ENCODE assay signal across 8 cellular contexts in genomic region chr1:218304281-218305039, GRCh38. TPM values are rescaled to one million over a fixed set of nuclear protein-coding genes. Genes with fewer than 3 reads are reported as not detected.
DNase-seq lines count a peak whose midpoint lies in the region; ATAC-seq and TF ChIP-seq lines count a peak whose summit lies in the region.

No MANE protein-coding gene starts in this region.

- POLR2A ChIA-PET in GM10248 (lab: Yijun Ruan, JAX), result no interaction called here

- no peak overlapping the region for H3K4me3 Mint-ChIP-seq in activated naive CD4-positive, alpha-beta T cell treated with anti-CD3 and anti-CD28 coated beads, Interleukin-2, amount 10 ng/mL, durations not matched to agents 7 days and 5 days
- H3K4me3 Mint-ChIP-seq in endothelial cell (ENCODE audit: unreplicated experiment), result no peak overlapping the region

- H3K27me3 Mint-ChIP-seq in activated naive CD4-positive, alpha-beta T cell treated with anti-CD3 and anti-CD28 coated beads, Interleukin-2, amount 10 ng/mL, durations not matched to agents 7 days and 5 days, result no peaks in the 10 kb centered on the region
- H3K27me3 Mint-ChIP-seq in endothelial cell (ENCODE audit: unreplicated experiment), result no peaks in the 10 kb centered on the region

- peaks cover 13% of the 10 kb centered on the region for H3K36me3 Mint-ChIP-seq in activated naive CD4-positive, alpha-beta T cell treated with anti-CD3 and anti-CD28 coated beads, Interleukin-2, amount 10 ng/mL, durations not matched to agents 7 days and 5 days
- no peaks in the 10 kb centered on the region for H3K36me3 Mint-ChIP-seq in endothelial cell (ENCODE audit: low read depth, unreplicated experiment)

- H3K27ac ChIP-seq in foreskin keratinocyte, result no peak overlapping the region

- no peaks in the 10 kb centered on the region for H3K9me3 Mint-ChIP-seq in activated naive CD4-positive, alpha-beta T cell treated with anti-CD3 and anti-CD28 coated beads, Interleukin-2, amount 10 ng/mL, durations not matched to agents 7 days and 5 days
- H3K9me3 Mint-ChIP-seq in endothelial cell (ENCODE audit: unreplicated experiment), result no peaks in the 10 kb centered on the region

- CTCF ChIA-PET in GM10248 (lab: Yijun Ruan, JAX), result interaction anchor here (1.0 to 1.7 kb wide), 4 partner anchors 8 to 19 kb away, joined by 3 to 5 read pairs (median 4); partner anchors contain the start of gene RRP15
- CTCF ChIA-PET in activated naive CD4-positive, alpha-beta T cell treated with anti-CD3 and anti-CD28 coated beads, Interleukin-2, amount 10 ng/mL, durations not matched to agents 7 days and 5 days (lab: Charles Lee), result no interaction called here

- peak; percentile 57 for ATAC-seq in HG02970 (IDR thresholded peaks at IDR 0.05; ENCODE audit: low FRiP score, unreplicated experiment)
- peak; percentile 56 for ATAC-seq in foreskin keratinocyte

- peaks cover 5% of the 10 kb centered on the region for H3K4me1 Mint-ChIP-seq in activated naive CD4-positive, alpha-beta T cell treated with anti-CD3 and anti-CD28 coated beads, Interleukin-2, amount 10 ng/mL, durations not matched to agents 7 days and 5 days
- no peaks in the 10 kb centered on the region for H3K4me1 Mint-ChIP-seq in endothelial cell (ENCODE audit: unreplicated experiment)

- TF ChIP-seq CTCF in foreskin keratinocyte (conservative IDR thresholded peaks at IDR 0.05) (no peak), GM10248 (IDR thresholded peaks at IDR 0.05; ENCODE audit: control extremely low read depth, extremely low read depth, low read depth, missing control alignments) (no peak), endothelial cell (IDR thresholded peaks at IDR 0.05; ENCODE audit: unreplicated experiment) (no peak)

- DNase-seq in DMS79 (lab: John Stamatoyannopoulos, UW), result peak; percentile 85
- peak; percentile 92 for DNase-seq in NCI-H2227 (lab: John Stamatoyannopoulos, UW; ENCODE audit: unreplicated experiment)
- peak in 1 of 2 donors; percentile 15 for DNase-seq in foreskin keratinocyte
- DNase-seq in GM10248 (ENCODE audit: extremely low spot score), result no peak
- no peak for DNase-seq in activated naive CD4-positive, alpha-beta T cell treated with anti-CD3 and anti-CD28 coated beads, Interleukin-2, amount 10 ng/mL, durations not matched to agents 7 days and 5 days
- DNase-seq in NCI-H1048 (lab: John Stamatoyannopoulos, UW), result no peak
- no peak for DNase-seq in endothelial cell (ENCODE audit: low spot score)

- no peaks in the 10 kb centered on the region for H3K27me3 ChIP-seq in foreskin keratinocyte

- H3K27ac Mint-ChIP-seq in activated naive CD4-positive, alpha-beta T cell treated with anti-CD3 and anti-CD28 coated beads, Interleukin-2, amount 10 ng/mL, durations not matched to agents 7 days and 5 days, result no peak overlapping the region
- H3K27ac Mint-ChIP-seq in endothelial cell (ENCODE audit: unreplicated experiment), result no peak overlapping the region

- H3K4me1 ChIP-seq in foreskin keratinocyte, result peaks cover 2% of the 10 kb centered on the region

RNA-seq across cellular contexts. Expression of gene RRP15, which starts 19.4 kb away (rescaled TPM):
- 27.5 and 36.9 TPM in 2 replicates for total RNA-seq in foreskin keratinocyte
- polyA plus RNA-seq in foreskin keratinocyte, result 14.8 and 21.4 TPM in 2 replicates
- total RNA-seq in endothelial cell (ENCODE audit: unreplicated experiment), result 11.7 TPM

RNA-seq across cellular contexts. Expression of gene TGFB2, which starts 40.7 kb away (rescaled TPM):
- total RNA-seq in foreskin keratinocyte (4.8 and 6.6 TPM in 2 replicates), endothelial cell (ENCODE audit: unreplicated experiment) (0.62 TPM)
- polyA plus RNA-seq in foreskin keratinocyte, result 1.2 and 2.1 TPM in 2 replicates

Comparison
In these comparisons a context has a peak if more than half of its experiments do, and no peak if none do; other contexts are left out.
1. DNase-seq: peak in DMS79 (single experiment) and NCI-H2227 (single experiment); none in GM10248 (single experiment), activated naive CD4-positive, alpha-beta T cell treated with anti-CD3 and anti-CD28 coated beads, Interleukin-2, amount 10 ng/mL, durations not matched to agents 7 days and 5 days (single experiment), NCI-H1048 (single experiment) and endothelial cell (single experiment).